16 cellular contexts compared by ENCODE assay signal in the genomic region with DNA sequence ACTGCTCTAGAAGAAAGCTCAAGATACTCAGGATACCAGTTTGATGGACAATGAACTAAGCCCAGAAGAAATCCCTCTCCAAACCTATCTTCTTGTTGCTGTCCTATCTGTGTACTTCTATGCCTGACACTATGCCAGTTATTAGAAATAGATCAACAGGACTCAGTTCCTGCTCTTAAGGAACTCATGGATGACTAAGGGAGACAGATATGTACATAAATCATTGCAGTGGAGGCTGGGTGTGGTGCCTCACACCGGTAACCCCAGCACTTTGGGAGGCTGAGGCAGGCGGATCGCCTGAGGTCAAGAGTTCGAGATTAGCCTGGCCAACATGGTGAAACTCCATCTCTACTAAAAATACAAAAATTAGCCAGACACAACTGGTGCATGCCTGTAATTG.
"Had no signal": no experiment of that assay in that cellular context is flagged by ENCODE, and none has a peak within 500 bp of the region (broad histone marks: within the 10 kb centered on the region; RNA-seq: fewer than 3 reads in every experiment).

No MANE protein-coding gene starts in this region.

- H3K27me3 ChIP-seq: brain microvascular endothelial cell, esophagus muscularis mucosa, gastrocnemius medialis, sigmoid colon, testis had no signal

- H3K36me3 ChIP-seq: brain microvascular endothelial cell, esophagus muscularis mucosa, gastrocnemius medialis, sigmoid colon had no signal

- ATAC-seq: activated naive CD4-positive, alpha-beta T cell treated with anti-CD3 and anti-CD28 coated beads, Interleukin-2, amount 50 U/mL, for 72 hours; gastrocnemius medialis; mucosa of descending colon; natural killer cell treated with Interleukin-12 subunit alpha and Interleukin-12 subunit beta and Interleukin-15 and Interleukin-18, amount 100 ng/mL, for 72 hours had no signal

- DNase-seq: activated effector memory CD4-positive, alpha-beta T cell treated with Interleukin-2 at 50 U/mL for 16 hours; activated T-cell treated with anti-CD3 and anti-CD28 coated beads, Interleukin-2, amount 50 U/mL, for 24 hours; brain microvascular endothelial cell; cerebellar nuclear complex; gastrocnemius medialis; hippocampal formation; mucosa of descending colon; nucleus accumbens; sigmoid colon; stimulated activated CD4-positive, alpha-beta T cell treated with anti-CD3 and anti-CD28 coated beads, Interleukin-4, amount 100 ng/mL, for 1 hour; T-helper 2 cell; testis had no signal

- H3K4me3 ChIP-seq: esophagus muscularis mucosa, gastrocnemius medialis, mucosa of descending colon, sigmoid colon, testis had no signal

- H3K27ac Mint-ChIP-seq: activated T-cell treated with anti-CD3 and anti-CD28 coated beads, Interleukin-2, amount 50 U/mL, for 24 hours; natural killer cell treated with Interleukin-12 subunit alpha and Interleukin-12 subunit beta and Interleukin-15 and Interleukin-18, amount 100 ng/mL, for 72 hours; stimulated activated naive CD8-positive, alpha-beta T cell treated with anti-CD3 and anti-CD28 coated beads, Interleukin-15, Interleukin-2, amounts not matched to agents 100 ng/mL and 50 ng/mL, for 24 hours had no signal

- H3K4me3 Mint-ChIP-seq: activated T-cell treated with anti-CD3 and anti-CD28 coated beads, Interleukin-2, amount 50 U/mL, for 24 hours; natural killer cell treated with Interleukin-12 subunit alpha and Interleukin-12 subunit beta and Interleukin-15 and Interleukin-18, amount 100 ng/mL, for 72 hours; stimulated activated naive CD8-positive, alpha-beta T cell treated with anti-CD3 and anti-CD28 coated beads, Interleukin-15, Interleukin-2, amounts not matched to agents 100 ng/mL and 50 ng/mL, for 24 hours had no signal
